Comparison of ENCODE assay signal across 11 cellular contexts in genomic region chr4:114272226-114272625, GRCh38.
DNase-seq lines count a peak whose midpoint lies in the region; ATAC-seq and TF ChIP-seq lines count a peak whose summit lies in the region.
"Had no signal": no experiment of that assay in that cellular context is flagged by ENCODE, and none has a peak within 500 bp of the region (broad histone marks: within the 10 kb centered on the region; RNA-seq: fewer than 3 reads in every experiment).

No MANE protein-coding gene starts in this region.

- ATAC-seq in GM18873 (IDR thresholded peaks at IDR 0.05; ENCODE audit: low FRiP score, unreplicated experiment): no peak

- CTCF ChIA-PET in activated CD4-positive, alpha-beta memory T cell treated with anti-CD3 and anti-CD28 coated beads, Interleukin-2, amount 10 ng/mL, durations not matched to agents 7 days and 5 days (lab: Charles Lee): no interaction called here

- peak; percentile 74 for DNase-seq in ACHN
- peak; percentile 90 for DNase-seq in HS-5 (ENCODE audit: low read depth)
- DNase-seq in astrocyte of the spinal cord (ENCODE audit: low read depth, low spot score): peak; percentile 97
- DNase-seq in inferior parietal cortex (ENCODE audit: extremely low spot score): peak; percentile 0
- no peak for DNase-seq in activated CD4-positive, CD25-positive, alpha-beta regulatory T cell treated with anti-CD3 and anti-CD28 coated beads, Interleukin-2, amount 50 U/mL, for 72 hours
- DNase-seq in activated CD4-positive, alpha-beta memory T cell treated with anti-CD3 and anti-CD28 coated beads, Interleukin-2, amount 10 ng/mL, durations not matched to agents 7 days and 5 days: no peak
- DNase-seq in NCI-H1048 (lab: John Stamatoyannopoulos, UW): no peak
- DNase-seq: CD4-positive, CD25-positive, alpha-beta regulatory T cell had no signal

- H3K4me1 Mint-ChIP-seq in activated CD4-positive, alpha-beta memory T cell treated with anti-CD3 and anti-CD28 coated beads, Interleukin-2, amount 10 ng/mL, durations not matched to agents 7 days and 5 days: no peaks in the 10 kb centered on the region

- no peaks in the 10 kb centered on the region for H3K36me3 Mint-ChIP-seq in activated CD4-positive, alpha-beta memory T cell treated with anti-CD3 and anti-CD28 coated beads, Interleukin-2, amount 10 ng/mL, durations not matched to agents 7 days and 5 days (ENCODE audit: low read depth)
- H3K36me3 Mint-ChIP-seq: CD4-positive, CD25-positive, alpha-beta regulatory T cell had no signal

- in situ Hi-C loops in ACHN (cut with HindIII; ENCODE audit: low pct_ligation_motif_present, low pct_unique_long_range_greater_than_20kb, low sequenced_read_pairs): no loop called here
- in situ Hi-C loops in astrocyte of the spinal cord (cut with HindIII; ENCODE audit: low sequenced_read_pairs): no loop called here

- no peaks in the 10 kb centered on the region for H3K9me3 Mint-ChIP-seq in activated CD4-positive, alpha-beta memory T cell treated with anti-CD3 and anti-CD28 coated beads, Interleukin-2, amount 10 ng/mL, durations not matched to agents 7 days and 5 days
- H3K9me3 Mint-ChIP-seq: CD4-positive, CD25-positive, alpha-beta regulatory T cell had no signal

- H3K4me3 ChIP-seq in astrocyte of the spinal cord (ENCODE audit: low read depth, low read length): no peak overlapping the region
- H3K4me3 ChIP-seq: cardiac muscle cell, SK-N-MC had no signal

- H3K27me3 Mint-ChIP-seq in activated CD4-positive, alpha-beta memory T cell treated with anti-CD3 and anti-CD28 coated beads, Interleukin-2, amount 10 ng/mL, durations not matched to agents 7 days and 5 days: no peaks in the 10 kb centered on the region
- H3K27me3 Mint-ChIP-seq: CD4-positive, CD25-positive, alpha-beta regulatory T cell had no signal

- POLR2A ChIA-PET in activated CD4-positive, alpha-beta memory T cell treated with anti-CD3 and anti-CD28 coated beads, Interleukin-2, amount 10 ng/mL, durations not matched to agents 7 days and 5 days (lab: Charles Lee): no interaction called here

- no peak overlapping the region for H3K27ac Mint-ChIP-seq in activated CD4-positive, alpha-beta memory T cell treated with anti-CD3 and anti-CD28 coated beads, Interleukin-2, amount 10 ng/mL, durations not matched to agents 7 days and 5 days
- H3K27ac Mint-ChIP-seq: CD4-positive, CD25-positive, alpha-beta regulatory T cell had no signal

- TF ChIP-seq CTCF in astrocyte of the spinal cord (IDR thresholded peaks at IDR 0.05; ENCODE audit: low read depth, low read length): no peak

- H3K4me3 Mint-ChIP-seq in activated CD4-positive, alpha-beta memory T cell treated with anti-CD3 and anti-CD28 coated beads, Interleukin-2, amount 10 ng/mL, durations not matched to agents 7 days and 5 days: no peak overlapping the region
- H3K4me3 Mint-ChIP-seq: CD4-positive, CD25-positive, alpha-beta regulatory T cell had no signal

Comparison
In these comparisons a context has a peak if more than half of its experiments do, and no peak if none do; other contexts are left out.
1. DNase-seq: peak in ACHN (single experiment), HS-5 (single experiment), astrocyte of the spinal cord (single experiment) and inferior parietal cortex (single experiment); none in activated CD4-positive, CD25-positive, alpha-beta regulatory T cell treated with anti-CD3 and anti-CD28 coated beads, Interleukin-2, amount 50 U/mL, for 72 hours (single experiment), activated CD4-positive, alpha-beta memory T cell treated with anti-CD3 and anti-CD28 coated beads, Interleukin-2, amount 10 ng/mL, durations not matched to agents 7 days and 5 days (single experiment) and NCI-H1048 (single experiment).